Comparison of ENCODE assay signal across 21 cellular contexts in the genomic region with DNA sequence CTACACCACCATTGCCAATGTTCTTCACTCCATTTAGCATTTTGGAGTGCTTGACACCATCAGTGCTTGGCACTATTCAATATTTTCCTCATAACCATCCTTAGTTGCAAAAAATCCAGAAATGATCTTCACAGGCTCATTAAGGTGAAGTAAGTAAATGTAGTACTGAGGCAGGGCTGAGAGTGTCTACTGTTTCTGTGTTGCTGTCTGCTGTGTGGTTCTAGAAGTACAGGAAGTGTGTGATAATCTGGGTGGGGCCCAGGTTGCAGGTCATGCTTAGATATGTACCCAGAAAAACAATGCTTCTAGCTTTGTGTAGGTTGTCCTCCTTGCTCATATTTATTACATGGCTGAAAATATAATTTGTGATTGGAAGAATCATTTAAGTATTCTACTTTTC.
"Had no signal": no experiment of that assay in that cellular context is flagged by ENCODE, and none has a peak within 500 bp of the region (broad histone marks: within the 10 kb centered on the region; RNA-seq: fewer than 3 reads in every experiment).

No MANE protein-coding gene starts in this region.

- DNase-seq: IMR-90, Karpas-422, KG1, MM.1S, NCI-H1092 treated with DMSO at 0.1 percent for 48 hours, NCI-H1436, NCI-H187, NCI-H2029, NCI-H2081 treated with DMSO at 0.1 percent for 48 hours, NCI-H2171, NCI-H226, NCI-H446, NCI-H510A, NCI-H524 treated with DMSO at 0.1 percent for 48 hours, NCI-H69, NCI-H774, SHP77, SK-N-SH had no signal

- ATAC-seq: HepG2, Panc1 had no signal

- H3K9ac ChIP-seq: SK-N-SH had no signal

- H3K4me2 ChIP-seq: SK-N-SH had no signal

- FAIRE-seq: HepG2 had no signal

- H3K9me3 ChIP-seq: SK-N-SH had no signal

- H3K27ac ChIP-seq: RWPE1 had no signal
